Comparison of ENCODE assay signal across 1 cellular context in the genomic region with DNA sequence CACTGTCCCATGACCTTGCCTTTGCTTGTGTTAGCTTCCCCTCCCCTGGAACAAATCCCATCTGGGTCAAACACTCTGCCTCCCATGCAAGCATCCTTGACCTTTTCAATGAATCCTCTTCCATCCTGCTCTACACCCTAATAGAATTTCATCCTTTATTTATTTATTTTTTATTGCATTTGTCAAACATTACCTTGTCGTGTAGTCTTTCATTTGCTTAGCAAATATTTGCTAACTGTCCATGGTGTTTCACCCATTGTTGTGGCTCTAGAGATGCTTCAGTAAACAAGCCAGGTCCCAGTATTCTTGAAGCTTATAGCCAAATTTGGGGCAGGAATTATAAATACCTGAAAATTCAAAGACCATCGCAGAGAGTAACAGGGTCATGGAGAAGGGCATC.
A peak's percentile ranks its signal among the peaks of the same experiment; 100 is the strongest.
TF ChIP-seq lines count a peak whose summit lies in the region.

No MANE protein-coding gene starts in this region.

TF ChIP-seq in HepG2, 621 proteins besides CTCF, POLR2A, EP300 and RAD21 (continued from another document and continues in another):
- TF ChIP-seq ARID4A (CRISPR knock-in tag; IDR thresholded peaks at IDR 0.05; ENCODE audit: borderline replicate concordance) (0 out of 2 replicates have a peak, but pooled peaks have one; percentile 21), NCOA2 (CRISPR knock-in tag; IDR thresholded peaks at IDR 0.05) (peak; percentile 59; the same call in 1 of the 2 replicates), NFIB (CRISPR knock-in tag; IDR thresholded peaks at IDR 0.05; ENCODE audit: borderline replicate concordance) (no peak), CBFB (CRISPR knock-in tag; IDR thresholded peaks at IDR 0.05) (peak; percentile 79; the same call in 1 of the 2 replicates), GABPB1 (CRISPR knock-in tag; IDR thresholded peaks at IDR 0.05) (0 out of 2 replicates have a peak, but pooled peaks have one; percentile 12), NFKBIZ (CRISPR knock-in tag; IDR thresholded peaks at IDR 0.05) (0 out of 2 replicates have a peak, but pooled peaks have one; percentile 49), UBTF (CRISPR knock-in tag; IDR thresholded peaks at IDR 0.05) (no peak), TOE1 (CRISPR knock-in tag; IDR thresholded peaks at IDR 0.05) (no peak), HIVEP1 (CRISPR knock-in tag; IDR thresholded peaks at IDR 0.05) (no peak), ZNF777 (CRISPR knock-in tag; IDR thresholded peaks at IDR 0.05) (no peak), ATF1 (CRISPR knock-in tag; IDR thresholded peaks at IDR 0.05) (no peak), HNF4A (CRISPR knock-in tag; IDR thresholded peaks at IDR 0.05) (0 out of 2 replicates have a peak, but pooled peaks have one; percentile 4), GATAD2A (CRISPR knock-in tag; IDR thresholded peaks at IDR 0.05) (peak; percentile 80), MLX (CRISPR knock-in tag; IDR thresholded peaks at IDR 0.05) (0 out of 2 replicates have a peak, but pooled peaks have one; percentile 16), THAP11 (CRISPR knock-in tag; IDR thresholded peaks at IDR 0.05) (peak; percentile 22; the same call in 1 of the 2 replicates), TEAD3 (CRISPR knock-in tag; optimal IDR thresholded peaks at IDR 0.05; ENCODE audit: borderline replicate concordance) (no peak), ZNF841 (CRISPR knock-in tag; IDR thresholded peaks at IDR 0.05; ENCODE audit: borderline replicate concordance) (no peak), ZNF605 (CRISPR knock-in tag; IDR thresholded peaks at IDR 0.05) (no peak), FIP1L1 (IDR thresholded peaks at IDR 0.05; ENCODE audit: borderline replicate concordance, insufficient read depth, low read depth, low read length) (no peak), ZFP36 (IDR thresholded peaks at IDR 0.05; ENCODE audit: borderline replicate concordance, low read depth, low read length, partially characterized antibody) (peak; percentile 49), CC2D1A (CRISPR knock-in tag; IDR thresholded peaks at IDR 0.05) (no peak)
- TF ChIP-seq, protein P1, sequence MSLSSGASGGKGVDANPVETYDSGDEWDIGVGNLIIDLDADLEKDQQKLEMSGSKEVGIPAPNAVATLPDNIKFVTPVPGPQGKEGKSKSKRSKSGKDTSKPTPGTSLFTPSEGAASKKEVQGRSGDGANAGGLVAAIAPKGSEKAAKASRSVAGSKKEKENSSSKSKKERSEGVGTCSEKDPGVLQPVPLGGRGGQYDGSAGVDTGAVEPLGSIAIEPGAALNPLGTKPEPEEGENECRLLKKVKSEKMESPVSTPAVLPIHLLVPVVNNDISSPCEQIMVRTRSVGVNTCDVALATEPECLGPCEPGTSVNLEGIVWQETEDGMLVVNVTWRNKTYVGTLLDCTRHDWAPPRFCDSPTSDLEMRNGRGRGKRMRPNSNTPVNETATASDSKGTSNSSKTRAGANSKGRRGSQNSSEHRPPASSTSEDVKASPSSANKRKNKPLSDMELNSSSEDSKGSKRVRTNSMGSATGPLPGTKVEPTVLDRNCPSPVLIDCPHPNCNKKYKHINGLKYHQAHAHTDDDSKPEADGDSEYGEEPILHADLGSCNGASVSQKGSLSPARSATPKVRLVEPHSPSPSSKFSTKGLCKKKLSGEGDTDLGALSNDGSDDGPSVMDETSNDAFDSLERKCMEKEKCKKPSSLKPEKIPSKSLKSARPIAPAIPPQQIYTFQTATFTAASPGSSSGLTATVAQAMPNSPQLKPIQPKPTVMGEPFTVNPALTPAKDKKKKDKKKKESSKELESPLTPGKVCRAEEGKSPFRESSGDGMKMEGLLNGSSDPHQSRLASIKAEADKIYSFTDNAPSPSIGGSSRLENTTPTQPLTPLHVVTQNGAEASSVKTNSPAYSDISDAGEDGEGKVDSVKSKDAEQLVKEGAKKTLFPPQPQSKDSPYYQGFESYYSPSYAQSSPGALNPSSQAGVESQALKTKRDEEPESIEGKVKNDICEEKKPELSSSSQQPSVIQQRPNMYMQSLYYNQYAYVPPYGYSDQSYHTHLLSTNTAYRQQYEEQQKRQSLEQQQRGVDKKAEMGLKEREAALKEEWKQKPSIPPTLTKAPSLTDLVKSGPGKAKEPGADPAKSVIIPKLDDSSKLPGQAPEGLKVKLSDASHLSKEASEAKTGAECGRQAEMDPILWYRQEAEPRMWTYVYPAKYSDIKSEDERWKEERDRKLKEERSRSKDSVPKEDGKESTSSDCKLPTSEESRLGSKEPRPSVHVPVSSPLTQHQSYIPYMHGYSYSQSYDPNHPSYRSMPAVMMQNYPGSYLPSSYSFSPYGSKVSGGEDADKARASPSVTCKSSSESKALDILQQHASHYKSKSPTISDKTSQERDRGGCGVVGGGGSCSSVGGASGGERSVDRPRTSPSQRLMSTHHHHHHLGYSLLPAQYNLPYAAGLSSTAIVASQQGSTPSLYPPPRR (CRISPR knock-in tag; IDR thresholded peaks at IDR 0.05; ENCODE audit: borderline replicate concordance): peak; percentile 77
- TF ChIP-seq, protein P2, sequence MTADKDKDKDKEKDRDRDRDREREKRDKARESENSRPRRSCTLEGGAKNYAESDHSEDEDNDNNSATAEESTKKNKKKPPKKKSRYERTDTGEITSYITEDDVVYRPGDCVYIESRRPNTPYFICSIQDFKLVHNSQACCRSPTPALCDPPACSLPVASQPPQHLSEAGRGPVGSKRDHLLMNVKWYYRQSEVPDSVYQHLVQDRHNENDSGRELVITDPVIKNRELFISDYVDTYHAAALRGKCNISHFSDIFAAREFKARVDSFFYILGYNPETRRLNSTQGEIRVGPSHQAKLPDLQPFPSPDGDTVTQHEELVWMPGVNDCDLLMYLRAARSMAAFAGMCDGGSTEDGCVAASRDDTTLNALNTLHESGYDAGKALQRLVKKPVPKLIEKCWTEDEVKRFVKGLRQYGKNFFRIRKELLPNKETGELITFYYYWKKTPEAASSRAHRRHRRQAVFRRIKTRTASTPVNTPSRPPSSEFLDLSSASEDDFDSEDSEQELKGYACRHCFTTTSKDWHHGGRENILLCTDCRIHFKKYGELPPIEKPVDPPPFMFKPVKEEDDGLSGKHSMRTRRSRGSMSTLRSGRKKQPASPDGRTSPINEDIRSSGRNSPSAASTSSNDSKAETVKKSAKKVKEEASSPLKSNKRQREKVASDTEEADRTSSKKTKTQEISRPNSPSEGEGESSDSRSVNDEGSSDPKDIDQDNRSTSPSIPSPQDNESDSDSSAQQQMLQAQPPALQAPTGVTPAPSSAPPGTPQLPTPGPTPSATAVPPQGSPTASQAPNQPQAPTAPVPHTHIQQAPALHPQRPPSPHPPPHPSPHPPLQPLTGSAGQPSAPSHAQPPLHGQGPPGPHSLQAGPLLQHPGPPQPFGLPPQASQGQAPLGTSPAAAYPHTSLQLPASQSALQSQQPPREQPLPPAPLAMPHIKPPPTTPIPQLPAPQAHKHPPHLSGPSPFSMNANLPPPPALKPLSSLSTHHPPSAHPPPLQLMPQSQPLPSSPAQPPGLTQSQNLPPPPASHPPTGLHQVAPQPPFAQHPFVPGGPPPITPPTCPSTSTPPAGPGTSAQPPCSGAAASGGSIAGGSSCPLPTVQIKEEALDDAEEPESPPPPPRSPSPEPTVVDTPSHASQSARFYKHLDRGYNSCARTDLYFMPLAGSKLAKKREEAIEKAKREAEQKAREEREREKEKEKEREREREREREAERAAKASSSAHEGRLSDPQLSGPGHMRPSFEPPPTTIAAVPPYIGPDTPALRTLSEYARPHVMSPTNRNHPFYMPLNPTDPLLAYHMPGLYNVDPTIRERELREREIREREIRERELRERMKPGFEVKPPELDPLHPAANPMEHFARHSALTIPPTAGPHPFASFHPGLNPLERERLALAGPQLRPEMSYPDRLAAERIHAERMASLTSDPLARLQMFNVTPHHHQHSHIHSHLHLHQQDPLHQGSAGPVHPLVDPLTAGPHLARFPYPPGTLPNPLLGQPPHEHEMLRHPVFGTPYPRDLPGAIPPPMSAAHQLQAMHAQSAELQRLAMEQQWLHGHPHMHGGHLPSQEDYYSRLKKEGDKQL (CRISPR knock-in tag; IDR thresholded peaks at IDR 0.05; ENCODE audit: low read depth): peak; percentile 80; the same call in 1 of the 2 replicates
- TF ChIP-seq, protein P3, sequence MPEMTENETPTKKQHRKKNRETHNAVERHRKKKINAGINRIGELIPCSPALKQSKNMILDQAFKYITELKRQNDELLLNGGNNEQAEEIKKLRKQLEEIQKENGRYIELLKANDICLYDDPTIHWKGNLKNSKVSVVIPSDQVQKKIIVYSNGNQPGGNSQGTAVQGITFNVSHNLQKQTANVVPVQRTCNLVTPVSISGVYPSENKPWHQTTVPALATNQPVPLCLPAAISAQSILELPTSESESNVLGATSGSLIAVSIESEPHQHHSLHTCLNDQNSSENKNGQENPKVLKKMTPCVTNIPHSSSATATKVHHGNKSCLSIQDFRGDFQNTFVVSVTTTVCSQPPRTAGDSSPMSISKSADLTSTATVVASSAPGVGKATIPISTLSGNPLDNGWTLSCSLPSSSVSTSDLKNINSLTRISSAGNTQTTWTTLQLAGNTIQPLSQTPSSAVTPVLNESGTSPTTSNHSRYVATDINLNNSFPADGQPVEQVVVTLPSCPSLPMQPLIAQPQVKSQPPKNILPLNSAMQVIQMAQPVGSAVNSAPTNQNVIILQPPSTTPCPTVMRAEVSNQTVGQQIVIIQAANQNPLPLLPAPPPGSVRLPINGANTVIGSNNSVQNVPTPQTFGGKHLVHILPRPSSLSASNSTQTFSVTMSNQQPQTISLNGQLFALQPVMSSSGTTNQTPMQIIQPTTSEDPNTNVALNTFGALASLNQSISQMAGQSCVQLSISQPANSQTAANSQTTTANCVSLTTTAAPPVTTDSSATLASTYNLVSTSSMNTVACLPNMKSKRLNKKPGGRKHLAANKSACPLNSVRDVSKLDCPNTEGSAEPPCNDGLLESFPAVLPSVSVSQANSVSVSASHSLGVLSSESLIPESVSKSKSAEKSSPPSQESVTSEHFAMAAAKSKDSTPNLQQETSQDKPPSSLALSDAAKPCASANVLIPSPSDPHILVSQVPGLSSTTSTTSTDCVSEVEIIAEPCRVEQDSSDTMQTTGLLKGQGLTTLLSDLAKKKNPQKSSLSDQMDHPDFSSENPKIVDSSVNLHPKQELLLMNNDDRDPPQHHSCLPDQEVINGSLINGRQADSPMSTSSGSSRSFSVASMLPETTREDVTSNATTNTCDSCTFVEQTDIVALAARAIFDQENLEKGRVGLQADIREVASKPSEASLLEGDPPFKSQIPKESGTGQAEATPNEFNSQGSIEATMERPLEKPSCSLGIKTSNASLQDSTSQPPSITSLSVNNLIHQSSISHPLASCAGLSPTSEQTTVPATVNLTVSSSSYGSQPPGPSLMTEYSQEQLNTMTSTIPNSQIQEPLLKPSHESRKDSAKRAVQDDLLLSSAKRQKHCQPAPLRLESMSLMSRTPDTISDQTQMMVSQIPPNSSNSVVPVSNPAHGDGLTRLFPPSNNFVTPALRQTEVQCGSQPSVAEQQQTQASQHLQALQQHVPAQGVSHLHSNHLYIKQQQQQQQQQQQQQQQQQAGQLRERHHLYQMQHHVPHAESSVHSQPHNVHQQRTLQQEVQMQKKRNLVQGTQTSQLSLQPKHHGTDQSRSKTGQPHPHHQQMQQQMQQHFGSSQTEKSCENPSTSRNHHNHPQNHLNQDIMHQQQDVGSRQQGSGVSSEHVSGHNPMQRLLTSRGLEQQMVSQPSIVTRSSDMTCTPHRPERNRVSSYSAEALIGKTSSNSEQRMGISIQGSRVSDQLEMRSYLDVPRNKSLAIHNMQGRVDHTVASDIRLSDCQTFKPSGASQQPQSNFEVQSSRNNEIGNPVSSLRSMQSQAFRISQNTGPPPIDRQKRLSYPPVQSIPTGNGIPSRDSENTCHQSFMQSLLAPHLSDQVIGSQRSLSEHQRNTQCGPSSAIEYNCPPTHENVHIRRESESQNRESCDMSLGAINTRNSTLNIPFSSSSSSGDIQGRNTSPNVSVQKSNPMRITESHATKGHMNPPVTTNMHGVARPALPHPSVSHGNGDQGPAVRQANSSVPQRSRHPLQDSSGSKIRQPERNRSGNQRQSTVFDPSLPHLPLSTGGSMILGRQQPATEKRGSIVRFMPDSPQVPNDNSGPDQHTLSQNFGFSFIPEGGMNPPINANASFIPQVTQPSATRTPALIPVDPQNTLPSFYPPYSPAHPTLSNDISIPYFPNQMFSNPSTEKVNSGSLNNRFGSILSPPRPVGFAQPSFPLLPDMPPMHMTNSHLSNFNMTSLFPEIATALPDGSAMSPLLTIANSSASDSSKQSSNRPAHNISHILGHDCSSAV (CRISPR knock-in tag; IDR thresholded peaks at IDR 0.05; ENCODE audit: borderline replicate concordance): no peak
